ENCODE assay signal across 1 cellular context in genomic region chr16:30119428-30119827, GRCh38.
TF ChIP-seq lines count a peak whose summit lies in the region.

No MANE protein-coding gene starts in this region.

TF ChIP-seq in HepG2, 621 proteins besides CTCF, POLR2A, EP300 and RAD21:
- TF ChIP-seq ZNF136 (CRISPR knock-in tag; IDR thresholded peaks at IDR 0.05; ENCODE audit: low read depth) (no peak), RBFOX2 (IDR thresholded peaks at IDR 0.05; ENCODE audit: low read depth, low read length) (0 out of 2 replicates have a peak, but pooled peaks have one; percentile 7)
